9 cellular contexts compared by ENCODE assay signal in the genomic region with DNA sequence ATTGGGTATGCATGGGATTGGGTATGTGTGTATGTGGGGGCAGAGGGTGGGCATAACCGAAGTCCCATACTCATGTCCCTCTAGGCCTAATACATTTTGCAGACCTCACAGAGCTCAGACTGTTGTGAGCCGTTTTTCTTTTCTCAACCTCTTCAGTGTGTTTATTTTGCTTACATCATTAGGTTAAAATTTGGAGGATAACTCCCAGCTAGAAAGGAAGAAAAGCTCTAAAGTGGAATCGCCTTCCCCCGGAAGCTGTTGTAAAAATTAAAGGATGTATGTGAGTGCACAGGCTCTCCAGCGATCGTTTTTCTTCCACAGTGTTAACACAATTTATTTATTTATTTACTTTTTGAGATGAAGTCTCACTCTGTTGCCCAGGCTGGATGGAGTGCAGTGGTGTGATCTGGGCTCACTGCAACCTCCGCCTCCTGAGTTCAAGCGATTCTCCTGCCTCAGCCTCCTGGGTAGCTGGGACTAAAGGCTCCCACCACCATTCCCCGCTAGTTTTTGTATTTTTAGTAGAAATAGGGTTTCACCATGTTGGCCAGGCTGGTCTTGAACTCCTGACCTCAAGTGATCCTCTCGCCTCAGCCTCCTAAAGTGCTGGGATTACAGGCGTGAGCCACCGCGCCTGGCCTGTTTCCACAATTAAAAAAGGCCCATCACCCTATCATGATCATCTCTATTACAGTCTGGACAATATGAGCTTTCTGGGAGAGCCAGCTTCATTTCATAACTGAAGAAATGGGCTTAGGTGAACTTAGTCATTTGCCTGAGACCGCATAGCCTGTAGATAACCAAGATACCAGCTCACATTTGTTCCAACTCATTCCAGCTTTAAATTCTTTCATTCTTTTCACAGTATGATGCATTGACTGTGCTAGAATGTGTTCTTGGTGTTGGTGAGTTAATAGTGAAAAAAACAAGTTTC. TPM values are rescaled to one million over a fixed set of nuclear protein-coding genes. Genes with fewer than 3 reads are reported as not detected.
DNase-seq lines count a peak whose midpoint lies in the region; ATAC-seq lines count a peak whose summit lies in the region.
"Had no signal": no experiment of that assay in that cellular context is flagged by ENCODE, and none has a peak within 500 bp of the region (broad histone marks: within the 10 kb centered on the region; RNA-seq: fewer than 3 reads in every experiment).

No MANE protein-coding gene starts in this region.

- H3K4me1 Mint-ChIP-seq in natural killer cell treated with Interleukin-12 subunit alpha and Interleukin-12 subunit beta and Interleukin-15 and Interleukin-18, amount 100 ng/mL, for 72 hours (ENCODE audit: low read depth in 2 of 2) = peaks cover 25 to 38% of the 10 kb centered on the region in 2 donors

- no peak for ATAC-seq in natural killer cell treated with Interleukin-12 subunit alpha and Interleukin-12 subunit beta and Interleukin-15 and Interleukin-18, amount 100 ng/mL, for 72 hours
- ATAC-seq in HG03342 (IDR thresholded peaks at IDR 0.05; ENCODE audit: unreplicated experiment) (no peak), HG03025 (IDR thresholded peaks at IDR 0.05; ENCODE audit: low FRiP score, unreplicated experiment) (no peak)
- ATAC-seq: left ventricle myocardium superior had no signal

- H3K36me3 Mint-ChIP-seq in natural killer cell treated with Interleukin-12 subunit alpha and Interleukin-12 subunit beta and Interleukin-15 and Interleukin-18, amount 100 ng/mL, for 72 hours = no peaks in the 10 kb centered on the region

- H3K27ac Mint-ChIP-seq in natural killer cell treated with Interleukin-12 subunit alpha and Interleukin-12 subunit beta and Interleukin-15 and Interleukin-18, amount 100 ng/mL, for 72 hours = peak overlapping the region; percentile 83 to 93

- H3K9me3 Mint-ChIP-seq in natural killer cell treated with Interleukin-12 subunit alpha and Interleukin-12 subunit beta and Interleukin-15 and Interleukin-18, amount 100 ng/mL, for 72 hours = no peaks in the 10 kb centered on the region

- peak; percentile 59 for DNase-seq in DMS153 (lab: John Stamatoyannopoulos, UW)
- no peak for DNase-seq in Jurkat, Clone E6-1 (ENCODE audit: low read depth, low spot score)
- DNase-seq in amniotic epithelial cell (ENCODE audit: low read depth) = peak; percentile 98
- DNase-seq in natural killer cell treated with Interleukin-12 subunit alpha and Interleukin-12 subunit beta and Interleukin-15 and Interleukin-18, amount 100 ng/mL, for 72 hours (ENCODE audit: low spot score) = no peak
- DNase-seq in NOMO-1 (lab: John Stamatoyannopoulos, UW; ENCODE audit: unreplicated experiment in 2 of 2) = no peak
- DNase-seq in NCI-H1694 treated with DMSO at 0.1 percent for 48 hours (lab: John Stamatoyannopoulos, UW) = no peak
- DNase-seq: left ventricle myocardium superior had no signal

- peak overlapping the region; percentile 89 for H3K4me3 Mint-ChIP-seq in natural killer cell treated with Interleukin-12 subunit alpha and Interleukin-12 subunit beta and Interleukin-15 and Interleukin-18, amount 100 ng/mL, for 72 hours

- peak overlapping the region; percentile 86 for H3K4me3 ChIP-seq in Jurkat, Clone E6-1 (ENCODE audit: low read length)

- H3K27me3 Mint-ChIP-seq in natural killer cell treated with Interleukin-12 subunit alpha and Interleukin-12 subunit beta and Interleukin-15 and Interleukin-18, amount 100 ng/mL, for 72 hours = no peaks in the 10 kb centered on the region

RNA-seq across cellular contexts. Expression of a gene that starts 1.7 kb away (rescaled TPM):
- 360 TPM for polyA plus RNA-seq in Jurkat, Clone E6-1 (2012; ENCODE audit: insufficient read depth, insufficient read length)
- 100 to 1,000 TPM; 193 to 208 TPM for total RNA-seq in natural killer cell treated with Interleukin-12 subunit alpha and Interleukin-12 subunit beta and Interleukin-15 and Interleukin-18, amount 100 ng/mL, for 72 hours

RNA-seq across cellular contexts. Expression of a gene that starts 35.8 kb away (rescaled TPM):
- 14.1 TPM for polyA plus RNA-seq in Jurkat, Clone E6-1 (2012; ENCODE audit: insufficient read depth, insufficient read length)
- total RNA-seq in natural killer cell treated with Interleukin-12 subunit alpha and Interleukin-12 subunit beta and Interleukin-15 and Interleukin-18, amount 100 ng/mL, for 72 hours = 10 to 100 TPM; 39.1 to 41.8 TPM

RNA-seq across cellular contexts. Expression of a gene that starts 53.1 kb away (rescaled TPM):
- 2,912 TPM for polyA plus RNA-seq in Jurkat, Clone E6-1 (2012; ENCODE audit: insufficient read depth, insufficient read length)
- total RNA-seq in natural killer cell treated with Interleukin-12 subunit alpha and Interleukin-12 subunit beta and Interleukin-15 and Interleukin-18, amount 100 ng/mL, for 72 hours = 1,000 to 10,000 TPM; 1,523 to 1,782 TPM

Comparison
In these comparisons a context has a peak if more than half of its experiments do, and no peak if none do; other contexts are left out.
1. DNase-seq: peak in DMS153 (single experiment) and amniotic epithelial cell (single experiment); none in Jurkat, Clone E6-1 (single experiment), natural killer cell treated with Interleukin-12 subunit alpha and Interleukin-12 subunit beta and Interleukin-15 and Interleukin-18, amount 100 ng/mL, for 72 hours (single experiment), NOMO-1 (0 of 2) and NCI-H1694 treated with DMSO at 0.1 percent for 48 hours (single experiment).